ENCODE assay signal across 17 cellular contexts in genomic region chr9:111050819-111051218, GRCh38. TPM values are rescaled to one million over a fixed set of nuclear protein-coding genes. Genes with fewer than 3 reads are reported as not detected.
"Had no signal": no experiment of that assay in that cellular context is flagged by ENCODE, and none has a peak within 500 bp of the region (broad histone marks: within the 10 kb centered on the region; RNA-seq: fewer than 3 reads in every experiment).

No MANE protein-coding gene starts in this region.

- H2AFZ ChIP-seq: hepatocyte, parathyroid adenoma had no signal

- H3K79me2 ChIP-seq: hepatocyte, parathyroid adenoma had no signal

- H3K36me3 ChIP-seq: left ventricle myocardium inferior, thoracic aorta, upper lobe of right lung had no signal

- H3K4me3 ChIP-seq: hepatocyte, left ventricle myocardium inferior, mucosa of descending colon, thoracic aorta, upper lobe of right lung had no signal

- H3K27ac ChIP-seq: hepatocyte, left ventricle myocardium inferior, parathyroid adenoma, thoracic aorta, upper lobe of right lung, VCaP had no signal

- H3K4me2 ChIP-seq: hepatocyte had no signal

- H3K27me3 ChIP-seq: hepatocyte, upper lobe of right lung had no signal

- DNase-seq: activated CD4-positive, alpha-beta T cell treated with anti-CD3 and anti-CD28 coated beads, Interleukin-2, amount 50 U/mL, for 48 hours; activated CD8-positive, alpha-beta memory T cell treated with anti-CD3 and anti-CD28 coated beads, Interleukin-2, amount 10 ng/mL, durations not matched to agents 7 days and 5 days; activated effector memory CD4-positive, alpha-beta T cell treated with anti-CD3 and anti-CD28 coated beads, Interleukin-2, amount 50 U/mL, for 16 hours; activated T-cell treated with anti-CD3 and anti-CD28 coated beads, Interleukin-2, amount 50 U/mL, for 4 hours; amygdala; dermis blood vessel endothelial cell; effector memory CD8-positive, alpha-beta T cell; left ventricle myocardium inferior; mucosa of descending colon; naive thymus-derived CD4-positive, alpha-beta T cell; upper lobe of right lung had no signal

- H3K4me1 ChIP-seq: left ventricle myocardium inferior, parathyroid adenoma, upper lobe of right lung had no signal

- H3K9ac ChIP-seq: parathyroid adenoma had no signal

- ATAC-seq: activated CD8-positive, alpha-beta memory T cell treated with anti-CD3 and anti-CD28 coated beads, Interleukin-2, amount 10 ng/mL, durations not matched to agents 7 days and 5 days; activated T-cell treated with anti-CD3 and anti-CD28 coated beads, Interleukin-2, amount 50 U/mL, for 4 hours; effector memory CD8-positive, alpha-beta T cell; mucosa of descending colon; naive thymus-derived CD4-positive, alpha-beta T cell; stimulated activated effector memory CD8-positive, alpha-beta T cell treated with anti-CD3 and anti-CD28 coated beads, Interleukin-12 subunit alpha, Interleukin-12 subunit beta, amount 100 ng/mL, for 72 hours; upper lobe of right lung had no signal

- H3K9me3 ChIP-seq: mucosa of descending colon, thoracic aorta, upper lobe of right lung had no signal

RNA-seq across cellular contexts. Expression of gene LPAR1, which starts 12.5 kb away (rescaled TPM):
- total RNA-seq: activated CD8-positive, alpha-beta memory T cell treated with anti-CD3 and anti-CD28 coated beads, Interleukin-2, amount 10 ng/mL, durations not matched to agents 7 days and 5 days; T-helper 1 cell treated with Interleukin-12 subunit alpha and Interleukin-12 subunit beta and Interleukin-4 antibody, amounts not matched to agents 30 ng/mL and 1 ng/mL, for 36 hours had no signal
- polyA plus RNA-seq: naive thymus-derived CD4-positive, alpha-beta T cell had no signal
